Comparison of ENCODE assay signal across 13 cellular contexts in genomic region chr17:28983286-28984240, GRCh38. TPM values are rescaled to one million over a fixed set of nuclear protein-coding genes. Genes with fewer than 3 reads are reported as not detected.
A peak's percentile ranks its signal among the peaks of the same experiment; 100 is the strongest.
DNase-seq lines count a peak whose midpoint lies in the region; ATAC-seq and TF ChIP-seq lines count a peak whose summit lies in the region.
"Had no signal": no experiment of that assay in that cellular context is flagged by ENCODE, and none has a peak within 500 bp of the region (broad histone marks: within the 10 kb centered on the region; RNA-seq: fewer than 3 reads in every experiment).

No MANE protein-coding gene starts in this region.

- no CpG with 5 or more reads among the region's 7 CpGs for WGBS in neuronal stem cell (ENCODE audit: extremely low coverage in 2 of 2, insufficient read length in 2 of 2, insufficient replicate concordance in 1 of 2), 2 donors

- H2BK12ac ChIP-seq in neuronal stem cell (ENCODE audit: low read length) = no peak overlapping the region

- H4K91ac ChIP-seq in neuronal stem cell (ENCODE audit: low read depth, low read length, poor library complexity) = no peak overlapping the region

- H3K79me1 ChIP-seq in neuronal stem cell (ENCODE audit: low read depth, low read length) = no peaks in the 10 kb centered on the region

- H3K9me2 ChIP-seq in DOHH2 (replicated peaks; ENCODE audit: control insufficient read depth, low read length) = no peaks in the 10 kb centered on the region

- H3K36me3 ChIP-seq in DOHH2 (ENCODE audit: control insufficient read depth, low read length) = no peaks in the 10 kb centered on the region
- H3K36me3 ChIP-seq in neuronal stem cell (replicated peaks in 1 of 2; ENCODE audit: control insufficient read depth in 2 of 2, insufficient read depth in 2 of 2, low read length in 2 of 2) = no peaks in the 10 kb centered on the region

- H3K4me3 ChIP-seq in DOHH2 (ENCODE audit: low read length) (no peak overlapping the region), neuronal stem cell (ENCODE audit: low read length in 2 of 2) (no peak overlapping the region)

- H3K9me3 ChIP-seq in DOHH2 (ENCODE audit: control insufficient read depth, insufficient read depth, low read length) (no peaks in the 10 kb centered on the region), neuronal stem cell (replicated peaks in 1 of 2; ENCODE audit: control insufficient read depth in 2 of 2, insufficient read depth in 1 of 2, low read depth in 1 of 2, low read length in 2 of 2) (no peaks in the 10 kb centered on the region)

- H2BK15ac ChIP-seq in neuronal stem cell (ENCODE audit: low read length) = peak overlapping the region; percentile 41

- H3K27ac ChIP-seq in DOHH2 (ENCODE audit: low read depth, low read length) = peak overlapping the region; percentile 74
- peak overlapping the region; percentile 80 for H3K27ac ChIP-seq in caudate nucleus (ENCODE audit: low read depth, low read length)
- no peak overlapping the region for H3K27ac ChIP-seq in neuronal stem cell (replicated peaks; ENCODE audit: low read length)

- ATAC-seq in GM21360 (IDR thresholded peaks at IDR 0.05; ENCODE audit: unreplicated experiment) = no peak

- no peak overlapping the region for H2BK5ac ChIP-seq in neuronal stem cell (ENCODE audit: low read length)

- no peaks in the 10 kb centered on the region for H4K20me1 ChIP-seq in DOHH2 (ENCODE audit: control insufficient read depth, insufficient read depth, low read depth, low read length)

- no peak overlapping the region for H3K14ac ChIP-seq in neuronal stem cell (ENCODE audit: low read length)

- TF ChIP-seq CTCF in DOHH2 (IDR thresholded peaks at IDR 0.05; ENCODE audit: low read depth, low read length, poor library complexity, severe bottlenecking) = no peak

- peak overlapping the region; percentile 50 for H2AFZ ChIP-seq in neuronal stem cell (ENCODE audit: low read length)

- H3K79me2 ChIP-seq in DOHH2 (ENCODE audit: control insufficient read depth, low read length) = no peaks in the 10 kb centered on the region

- no peak overlapping the region for H2BK120ac ChIP-seq in neuronal stem cell (ENCODE audit: low read depth, low read length)

- H4K8ac ChIP-seq in neuronal stem cell (ENCODE audit: low read depth, low read length) = no peak overlapping the region

- H3K27me3 ChIP-seq in DOHH2 (ENCODE audit: control insufficient read depth, low read length) = no peaks in the 10 kb centered on the region
- H3K27me3 ChIP-seq in neuronal stem cell (ENCODE audit: control insufficient read depth in 3 of 3, insufficient read depth in 3 of 3, low read depth in 1 of 3, low read length in 3 of 3) = peaks cover 0 to 12% (median 0%) of the 10 kb centered on the region in 3 experiments

- no peak overlapping the region for H3K23ac ChIP-seq in neuronal stem cell (ENCODE audit: low read depth, low read length, poor library complexity)

- DNase-seq in NCI-H524 treated with DMSO at 0.1 percent for 48 hours (lab: John Stamatoyannopoulos, UW) = peak; percentile 98
- peak in 45 of 61 donors; percentile 9 to 96 (median 65) for DNase-seq in caudate nucleus (lab: John Stamatoyannopoulos, UW)
- DNase-seq in neuronal stem cell (ENCODE audit: low spot score) = no peak
- no peak for DNase-seq in NCI-H774 (lab: John Stamatoyannopoulos, UW)
- no peak for DNase-seq in activated effector memory CD4-positive, alpha-beta T cell treated with anti-CD3 and anti-CD28 coated beads, Interleukin-2, amount 50 U/mL, for 16 hours
- DNase-seq in HT-29 (ENCODE audit: low spot score) = no peak
- DNase-seq: DMS79 treated with DMSO at 0.1 percent for 48 hours, NCI-H510A treated with DMSO at 0.1 percent for 48 hours had no signal

- no peak overlapping the region for H3K9ac ChIP-seq in neuronal stem cell (ENCODE audit: low read depth, low read length, poor library complexity)

- peak overlapping the region; percentile 49 for H3K18ac ChIP-seq in neuronal stem cell (ENCODE audit: low read length)

- peak overlapping the region; percentile 78 for H2AK5ac ChIP-seq in neuronal stem cell (ENCODE audit: low read depth, low read length)

- H3K4ac ChIP-seq in neuronal stem cell (ENCODE audit: low read length) = no peak overlapping the region

- peaks cover 37% of the 10 kb centered on the region for H3K4me1 ChIP-seq in DOHH2 (ENCODE audit: control insufficient read depth, low read length)
- H3K4me1 ChIP-seq in neuronal stem cell (ENCODE audit: control insufficient read depth in 2 of 2, insufficient read depth in 1 of 2, low read depth in 1 of 2, low read length in 2 of 2) = peaks cover 0 to 38% of the 10 kb centered on the region in 2 donors

- H3F3A ChIP-seq in DOHH2 (ENCODE audit: control insufficient read depth, insufficient read depth) = peaks cover 4% of the 10 kb centered on the region; the same call in 1 of the 2 replicates

- H3K4me2 ChIP-seq in DOHH2 (ENCODE audit: low read length) (peak overlapping the region; percentile 60; the same call in 1 of the 2 replicates), neuronal stem cell (ENCODE audit: insufficient read depth, low read length, poor library complexity, severe bottlenecking) (no peak overlapping the region)

RNA-seq across cellular contexts. Expression of gene SEZ6, which starts 22.3 kb away (rescaled TPM):
- 0.04 TPM for polyA plus RNA-seq in neuronal stem cell (2013, experiment 1 of 2)
- 0.04 TPM for polyA plus RNA-seq in neuronal stem cell (2013, experiment 2 of 2)
- total RNA-seq in HT-29 (2014; rRNA removed; shearing (Covaris generic)) = 0.05 TPM in 1 of 2 replicates, not detected in the other
- total RNA-seq: mesenteric fat pad; skeletal muscle tissue; T-helper 1 cell treated with Interleukin-12 subunit alpha and Interleukin-12 subunit beta and Interleukin-4 antibody, amounts not matched to agents 30 ng/mL and 1 ng/mL, for 36 hours had no signal

RNA-seq across cellular contexts. Expression of gene PHF12, which starts 32.2 kb away (rescaled TPM):
- polyA plus RNA-seq in neuronal stem cell (2013, experiment 1 of 2) = 24.9 TPM
- 24.3 TPM for polyA plus RNA-seq in neuronal stem cell (2013, experiment 2 of 2)
- 32.0 and 34.7 TPM in 2 replicates for total RNA-seq in HT-29 (2014; rRNA removed; shearing (Covaris generic))

RNA-seq across cellular contexts. Expression of gene PIPOX, which starts 59.4 kb away (rescaled TPM):
- polyA plus RNA-seq in neuronal stem cell (2013, experiment 1 of 2) = 2.7 TPM
- polyA plus RNA-seq in neuronal stem cell (2013, experiment 2 of 2) = 2.9 TPM
- 0.47 and 2.2 TPM in 2 replicates for total RNA-seq in HT-29 (2014; rRNA removed; shearing (Covaris generic))

Comparison
In these comparisons a context has a peak if more than half of its experiments do, and no peak if none do; other contexts are left out.
1. DNase-seq: peak in NCI-H524 treated with DMSO at 0.1 percent for 48 hours (single experiment) and caudate nucleus (45 of 61); none in neuronal stem cell (single experiment), NCI-H774 (single experiment), activated effector memory CD4-positive, alpha-beta T cell treated with anti-CD3 and anti-CD28 coated beads, Interleukin-2, amount 50 U/mL, for 16 hours (single experiment) and HT-29 (single experiment).